In the genomic region with DNA sequence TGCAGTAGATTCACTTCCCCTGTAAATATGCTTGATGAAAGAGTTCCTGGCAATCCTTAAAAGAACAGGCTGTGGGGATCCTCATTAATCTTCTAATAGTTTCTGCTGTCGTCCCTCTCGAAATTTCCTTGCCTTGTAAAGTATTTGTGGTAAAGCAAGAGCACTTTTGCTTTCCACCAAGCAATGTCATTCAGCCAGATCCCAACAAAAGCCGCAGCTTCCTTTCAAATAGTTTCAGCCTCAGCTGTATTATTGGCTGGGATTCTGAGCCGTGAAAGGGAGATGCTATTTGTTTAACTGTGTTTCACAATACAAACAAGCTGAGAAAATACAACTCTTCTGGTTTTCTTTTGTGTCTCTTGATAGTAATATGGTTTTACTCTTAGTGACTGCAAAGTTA, we compare ENCODE assay signal across 13 cellular contexts. TPM values are rescaled to one million over a fixed set of nuclear protein-coding genes. Genes with fewer than 3 reads are reported as not detected.
DNase-seq lines count a peak whose midpoint lies in the region; ATAC-seq and TF ChIP-seq lines count a peak whose summit lies in the region.
"Had no signal": no experiment of that assay in that cellular context is flagged by ENCODE, and none has a peak within 500 bp of the region (broad histone marks: within the 10 kb centered on the region; RNA-seq: fewer than 3 reads in every experiment).

No MANE protein-coding gene starts in this region.

- peak overlapping the region; percentile 21 to 62 (median 58) for H3K27ac ChIP-seq in esophagus muscularis mucosa (replicated peaks in 1 of 4)
- H3K27ac ChIP-seq: esophagus squamous epithelium, spleen had no signal

- H3K4me3 ChIP-seq in esophagus muscularis mucosa = peak overlapping the region in 3 of 4 donors; percentile 13 to 25 (median 24)
- H3K4me3 ChIP-seq: esophagus squamous epithelium, spleen had no signal

- H3K36me3 ChIP-seq in esophagus muscularis mucosa = no peaks in the 10 kb centered on the region
- H3K36me3 ChIP-seq: esophagus squamous epithelium, spleen had no signal

- TF ChIP-seq POLR2A in esophagus muscularis mucosa (IDR thresholded peaks at IDR 0.05; ENCODE audit: low read depth) = no peak

- CTCF ChIA-PET in GM10248 (lab: Yijun Ruan, JAX) = no interaction called here

- H3K4me1 ChIP-seq in esophagus muscularis mucosa = peaks cover 0 to 26% (median 13%) of the 10 kb centered on the region in 4 donors
- H3K4me1 ChIP-seq: esophagus squamous epithelium, spleen had no signal

- DNase-seq in OCI-M1 (lab: John Stamatoyannopoulos, UW) (peak; percentile 65), esophagus muscularis mucosa (ENCODE audit: extremely low spot score) (no peak), pons (ENCODE audit: low spot score) (peak; percentile 14), middle frontal gyrus (ENCODE audit: extremely low spot score, low spot score) (no peak), GM10248 (ENCODE audit: extremely low spot score) (no peak), left ventricle myocardium superior (no peak)
- DNase-seq: activated CD4-positive, alpha-beta T cell treated with anti-CD3 and anti-CD28 coated beads, Interleukin-2, amount 10 ng/mL, durations not matched to agents 7 days and 5 days; central memory CD4-positive, alpha-beta T cell; esophagus squamous epithelium; spleen had no signal

- H3K9me3 ChIP-seq in esophagus muscularis mucosa = no peaks in the 10 kb centered on the region
- H3K9me3 ChIP-seq: esophagus squamous epithelium, spleen had no signal

- TF ChIP-seq EP300 in esophagus muscularis mucosa (IDR thresholded peaks at IDR 0.05) = no peak

- no peaks in the 10 kb centered on the region for H3K27me3 ChIP-seq in esophagus muscularis mucosa
- H3K27me3 ChIP-seq: esophagus squamous epithelium, spleen had no signal

- 1% methylated on average over 4 of the region's 4 CpGs for WGBS in esophagus muscularis mucosa

- ATAC-seq in HG02852 (IDR thresholded peaks at IDR 0.05; ENCODE audit: unreplicated experiment) = peak; percentile 71
- ATAC-seq in HG02588 (IDR thresholded peaks at IDR 0.05; ENCODE audit: unreplicated experiment) = no peak
- ATAC-seq in left ventricle myocardium superior = no peak
- ATAC-seq: activated T-helper 17 cell treated with anti-CD3 and anti-CD28 coated beads, Interleukin-2, amount 50 U/mL, for 72 hours had no signal

- no peak for TF ChIP-seq CTCF in esophagus muscularis mucosa (IDR thresholded peaks at IDR 0.05)
- no peak for TF ChIP-seq CTCF in GM10248 (IDR thresholded peaks at IDR 0.05; ENCODE audit: control extremely low read depth, extremely low read depth, low read depth, missing control alignments)

- POLR2A ChIA-PET in GM10248 (lab: Yijun Ruan, JAX) = no interaction called here

- intact Hi-C loops in esophagus muscularis mucosa (cut with DNase I) = no loop called here
- intact Hi-C loops in left ventricle myocardium superior (cut with micrococcal nuclease) = no loop called here

RNA-seq across cellular contexts. Expression of a gene that starts 48.9 kb away (rescaled TPM):
- total RNA-seq in esophagus muscularis mucosa = 100 to 1,000 TPM; 158 to 262 (median 219) TPM
- total RNA-seq in left ventricle myocardium superior = 1.5 TPM
- total RNA-seq: activated CD4-positive, alpha-beta T cell treated with anti-CD3 and anti-CD28 coated beads, Interleukin-2, amount 10 ng/mL, durations not matched to agents 7 days and 5 days; activated T-helper 17 cell treated with anti-CD3 and anti-CD28 coated beads, Interleukin-2, amount 50 U/mL, for 72 hours had no signal

Comparison
In these comparisons a context has a peak if more than half of its experiments do, and no peak if none do; other contexts are left out.
1. DNase-seq: peak in OCI-M1 (single experiment) and pons (single experiment); none in esophagus muscularis mucosa (single experiment), middle frontal gyrus (single experiment), GM10248 (single experiment) and left ventricle myocardium superior (single experiment).
2. RNA of a gene that starts 48.9 kb away (total RNA-seq): 158 to 262 TPM in esophagus muscularis mucosa; 1.5 TPM in left ventricle myocardium superior (single experiment); every median in the first group is over 10 times any median in the second.